Comparison of ENCODE assay signal across 21 cellular contexts in genomic region chr1:223212441-223212840, GRCh38.
DNase-seq lines count a peak whose midpoint lies in the region; ATAC-seq lines count a peak whose summit lies in the region.
"Had no signal": no experiment of that assay in that cellular context is flagged by ENCODE, and none has a peak within 500 bp of the region (broad histone marks: within the 10 kb centered on the region; RNA-seq: fewer than 3 reads in every experiment).

No MANE protein-coding gene starts in this region.

- DNase-seq in Ammon's horn (ENCODE audit: low spot score) (peak; percentile 44), G401 (ENCODE audit: low spot score) (peak; percentile 30), NCI-H524 (lab: John Stamatoyannopoulos, UW) (peak; percentile 95 to 97), cerebellum (ENCODE audit: low spot score) (peak; percentile 13), SHP77 treated with DMSO at 0.1 percent for 48 hours (lab: John Stamatoyannopoulos, UW) (no peak)
- no peak for DNase-seq in activated CD8-positive, alpha-beta memory T cell treated with anti-CD3 and anti-CD28 coated beads, Interleukin-2, amount 10 ng/mL, durations not matched to agents 7 days and 5 days
- no peak for DNase-seq in activated CD4-positive, alpha-beta memory T cell treated with anti-CD3 and anti-CD28 coated beads for 36 hours
- DNase-seq in activated naive CD4-positive, alpha-beta T cell treated with anti-CD3 and anti-CD28 coated beads for 36 hours: no peak
- DNase-seq: DMS79 treated with DMSO at 0.1 percent for 48 hours, H7, HFFc6, KBM-7, NCI-H1930, NCI-H345, PC-3, RPMI8226, SIG-M5, T-helper 1 cell had no signal

- no peaks in the 10 kb centered on the region for H3K4me1 Mint-ChIP-seq in activated CD8-positive, alpha-beta memory T cell treated with anti-CD3 and anti-CD28 coated beads, Interleukin-2, amount 10 ng/mL, durations not matched to agents 7 days and 5 days
- no peaks in the 10 kb centered on the region for H3K4me1 Mint-ChIP-seq in activated CD4-positive, alpha-beta memory T cell treated with anti-CD3 and anti-CD28 coated beads for 36 hours (ENCODE audit: low read depth)
- no peaks in the 10 kb centered on the region for H3K4me1 Mint-ChIP-seq in activated naive CD4-positive, alpha-beta T cell treated with anti-CD3 and anti-CD28 coated beads for 36 hours (ENCODE audit: low read depth)

- no peak overlapping the region for H3K4me3 Mint-ChIP-seq in activated CD8-positive, alpha-beta memory T cell treated with anti-CD3 and anti-CD28 coated beads, Interleukin-2, amount 10 ng/mL, durations not matched to agents 7 days and 5 days
- H3K4me3 Mint-ChIP-seq in activated CD4-positive, alpha-beta memory T cell treated with anti-CD3 and anti-CD28 coated beads for 36 hours: no peak overlapping the region
- no peak overlapping the region for H3K4me3 Mint-ChIP-seq in activated naive CD4-positive, alpha-beta T cell treated with anti-CD3 and anti-CD28 coated beads for 36 hours
- H3K4me3 Mint-ChIP-seq: CD8-positive, alpha-beta T cell; HFFc6 had no signal

- CTCF ChIA-PET in activated CD8-positive, alpha-beta memory T cell treated with anti-CD3 and anti-CD28 coated beads, Interleukin-2, amount 10 ng/mL, durations not matched to agents 7 days and 5 days (lab: Charles Lee): no interaction called here
- CTCF ChIA-PET in activated CD4-positive, alpha-beta memory T cell treated with anti-CD3 and anti-CD28 coated beads for 36 hours (lab: Charles Lee): no interaction called here
- CTCF ChIA-PET in activated naive CD4-positive, alpha-beta T cell treated with anti-CD3 and anti-CD28 coated beads for 36 hours (lab: Charles Lee): no interaction called here

- H3K27ac Mint-ChIP-seq in activated CD8-positive, alpha-beta memory T cell treated with anti-CD3 and anti-CD28 coated beads, Interleukin-2, amount 10 ng/mL, durations not matched to agents 7 days and 5 days: no peak overlapping the region
- H3K27ac Mint-ChIP-seq in activated CD4-positive, alpha-beta memory T cell treated with anti-CD3 and anti-CD28 coated beads for 36 hours: no peak overlapping the region
- H3K27ac Mint-ChIP-seq in activated naive CD4-positive, alpha-beta T cell treated with anti-CD3 and anti-CD28 coated beads for 36 hours: no peak overlapping the region
- H3K27ac Mint-ChIP-seq: CD8-positive, alpha-beta T cell; HFFc6 had no signal

- H3K27me3 Mint-ChIP-seq in activated CD8-positive, alpha-beta memory T cell treated with anti-CD3 and anti-CD28 coated beads, Interleukin-2, amount 10 ng/mL, durations not matched to agents 7 days and 5 days: peaks cover 6% of the 10 kb centered on the region
- H3K27me3 Mint-ChIP-seq in activated CD4-positive, alpha-beta memory T cell treated with anti-CD3 and anti-CD28 coated beads for 36 hours: peaks cover 4% of the 10 kb centered on the region
- H3K27me3 Mint-ChIP-seq in activated naive CD4-positive, alpha-beta T cell treated with anti-CD3 and anti-CD28 coated beads for 36 hours (ENCODE audit: low read depth): no peaks in the 10 kb centered on the region

- intact Hi-C loops in activated CD4-positive, alpha-beta memory T cell treated with anti-CD3 and anti-CD28 coated beads for 36 hours (cut with micrococcal nuclease): no loop called here
- intact Hi-C loops in activated naive CD4-positive, alpha-beta T cell treated with anti-CD3 and anti-CD28 coated beads for 36 hours (cut with micrococcal nuclease): no loop called here

- H3K36me3 Mint-ChIP-seq in activated CD8-positive, alpha-beta memory T cell treated with anti-CD3 and anti-CD28 coated beads, Interleukin-2, amount 10 ng/mL, durations not matched to agents 7 days and 5 days: no peaks in the 10 kb centered on the region
- H3K36me3 Mint-ChIP-seq in activated CD4-positive, alpha-beta memory T cell treated with anti-CD3 and anti-CD28 coated beads for 36 hours: no peaks in the 10 kb centered on the region
- no peaks in the 10 kb centered on the region for H3K36me3 Mint-ChIP-seq in activated naive CD4-positive, alpha-beta T cell treated with anti-CD3 and anti-CD28 coated beads for 36 hours (ENCODE audit: low read depth)
- H3K36me3 Mint-ChIP-seq: CD8-positive, alpha-beta T cell had no signal

- ATAC-seq in activated CD8-positive, alpha-beta memory T cell treated with anti-CD3 and anti-CD28 coated beads, Interleukin-2, amount 10 ng/mL, durations not matched to agents 7 days and 5 days: no peak
- ATAC-seq: A549; CD8-positive, alpha-beta T cell; HepG2; PC-3 had no signal

- POLR2A ChIA-PET in activated CD4-positive, alpha-beta memory T cell treated with anti-CD3 and anti-CD28 coated beads for 36 hours (lab: Charles Lee): no interaction called here

- H3K9me3 Mint-ChIP-seq in activated CD8-positive, alpha-beta memory T cell treated with anti-CD3 and anti-CD28 coated beads, Interleukin-2, amount 10 ng/mL, durations not matched to agents 7 days and 5 days (ENCODE audit: low read depth): no peaks in the 10 kb centered on the region
- H3K9me3 Mint-ChIP-seq in activated CD4-positive, alpha-beta memory T cell treated with anti-CD3 and anti-CD28 coated beads for 36 hours: no peaks in the 10 kb centered on the region
- H3K9me3 Mint-ChIP-seq in activated naive CD4-positive, alpha-beta T cell treated with anti-CD3 and anti-CD28 coated beads for 36 hours: no peaks in the 10 kb centered on the region
- H3K9me3 Mint-ChIP-seq: CD8-positive, alpha-beta T cell; HFFc6 had no signal

- in situ Hi-C loops in G401 (cut with HindIII; ENCODE audit: low sequenced_read_pairs): no loop called here

Comparison
In these comparisons a context has a peak if more than half of its experiments do, and no peak if none do; other contexts are left out.
1. DNase-seq: peak in Ammon's horn (single experiment), G401 (single experiment), NCI-H524 (2 of 2) and cerebellum (single experiment); none in activated CD8-positive, alpha-beta memory T cell treated with anti-CD3 and anti-CD28 coated beads, Interleukin-2, amount 10 ng/mL, durations not matched to agents 7 days and 5 days (single experiment), SHP77 treated with DMSO at 0.1 percent for 48 hours (single experiment), activated CD4-positive, alpha-beta memory T cell treated with anti-CD3 and anti-CD28 coated beads for 36 hours (single experiment) and activated naive CD4-positive, alpha-beta T cell treated with anti-CD3 and anti-CD28 coated beads for 36 hours (single experiment).